In genomic region chr3:152056481-152056880, GRCh38 we compare ENCODE assay signal across 24 cellular contexts.
"Had no signal": no experiment of that assay in that cellular context is flagged by ENCODE, and none has a peak within 500 bp of the region (broad histone marks: within the 10 kb centered on the region; RNA-seq: fewer than 3 reads in every experiment).

No MANE protein-coding gene starts in this region.

- H3K4me1 ChIP-seq: parathyroid adenoma, prostate gland, right lobe of liver, thyroid gland, uterus had no signal

- H3K36me3 Mint-ChIP-seq: natural killer cell treated with Interleukin-12 subunit alpha and Interleukin-12 subunit beta and Interleukin-15 and Interleukin-18, amount 100 ng/mL, for 72 hours; stimulated activated effector memory CD8-positive, alpha-beta T cell treated with anti-CD3 and anti-CD28 coated beads, Interleukin-12 subunit alpha, Interleukin-12 subunit beta, amount 100 ng/mL, for 72 hours had no signal

- H3K9me3 ChIP-seq: esophagus muscularis mucosa, gastroesophageal sphincter, prostate gland, right lobe of liver, suprapubic skin, thyroid gland, upper lobe of left lung, uterus had no signal

- ATAC-seq: effector memory CD8-positive, alpha-beta T cell; gastroesophageal sphincter; left ventricle myocardium superior; natural killer cell treated with Interleukin-12 subunit alpha and Interleukin-12 subunit beta and Interleukin-15 and Interleukin-18, amount 100 ng/mL, for 72 hours; right lobe of liver; stimulated activated effector memory CD8-positive, alpha-beta T cell treated with anti-CD3 and anti-CD28 coated beads, Interleukin-12 subunit alpha, Interleukin-12 subunit beta, amount 100 ng/mL, for 72 hours; stimulated activated naive CD8-positive, alpha-beta T cell treated with anti-CD3 and anti-CD28 coated beads, Interleukin-15, Interleukin-2, amounts not matched to agents 100 U/mL and 50 U/mL, for 24 hours had no signal

- H3K27me3 ChIP-seq: esophagus muscularis mucosa, gastroesophageal sphincter, right lobe of liver, suprapubic skin, thyroid gland, upper lobe of left lung, uterus had no signal

- H3K27ac ChIP-seq: epithelial cell of prostate, esophagus muscularis mucosa, gastroesophageal sphincter, parathyroid adenoma, prostate gland, right lobe of liver, suprapubic skin, thyroid gland, upper lobe of left lung, uterus had no signal

- H3K79me2 ChIP-seq: parathyroid adenoma had no signal

- H3K9me3 Mint-ChIP-seq: dendritic cell treated with granulocyte-macrophage colony-stimulating factor and Interleukin-4, amounts not matched to agents 40 ng/mL and 50 ng/mL, for 4 days; effector memory CD8-positive, alpha-beta T cell; natural killer cell treated with Interleukin-12 subunit alpha and Interleukin-12 subunit beta and Interleukin-15 and Interleukin-18, amount 100 ng/mL, for 72 hours; stimulated activated effector memory CD8-positive, alpha-beta T cell treated with anti-CD3 and anti-CD28 coated beads, Interleukin-12 subunit alpha, Interleukin-12 subunit beta, amount 100 ng/mL, for 72 hours had no signal

- H3K4me1 Mint-ChIP-seq: stimulated activated effector memory CD8-positive, alpha-beta T cell treated with anti-CD3 and anti-CD28 coated beads, Interleukin-12 subunit alpha, Interleukin-12 subunit beta, amount 100 ng/mL, for 72 hours had no signal

- H2AFZ ChIP-seq: parathyroid adenoma had no signal

- H3K27ac Mint-ChIP-seq: dendritic cell treated with granulocyte-macrophage colony-stimulating factor and Interleukin-4, amounts not matched to agents 40 ng/mL and 50 ng/mL, for 4 days; effector memory CD8-positive, alpha-beta T cell; natural killer cell treated with Interleukin-12 subunit alpha and Interleukin-12 subunit beta and Interleukin-15 and Interleukin-18, amount 100 ng/mL, for 72 hours; stimulated activated effector memory CD8-positive, alpha-beta T cell treated with anti-CD3 and anti-CD28 coated beads, Interleukin-12 subunit alpha, Interleukin-12 subunit beta, amount 100 ng/mL, for 72 hours had no signal

- H3K4me3 ChIP-seq: esophagus muscularis mucosa, gastroesophageal sphincter, lung, prostate gland, right lobe of liver, suprapubic skin, thyroid gland, upper lobe of left lung, uterus had no signal

- H3K27me3 Mint-ChIP-seq: dendritic cell treated with granulocyte-macrophage colony-stimulating factor and Interleukin-4, amounts not matched to agents 40 ng/mL and 50 ng/mL, for 4 days had no signal

- H3K4me3 Mint-ChIP-seq: dendritic cell treated with granulocyte-macrophage colony-stimulating factor and Interleukin-4, amounts not matched to agents 40 ng/mL and 50 ng/mL, for 4 days; effector memory CD8-positive, alpha-beta T cell; natural killer cell treated with Interleukin-12 subunit alpha and Interleukin-12 subunit beta and Interleukin-15 and Interleukin-18, amount 100 ng/mL, for 72 hours; stimulated activated effector memory CD8-positive, alpha-beta T cell treated with anti-CD3 and anti-CD28 coated beads, Interleukin-12 subunit alpha, Interleukin-12 subunit beta, amount 100 ng/mL, for 72 hours had no signal

- DNase-seq: effector memory CD8-positive, alpha-beta T cell; glutamatergic neuron; left colon; left ventricle myocardium superior; mesenchymal stem cell; midbrain; retina; right lobe of liver; stimulated activated CD4-positive, alpha-beta T cell treated with anti-CD3 and anti-CD28 coated beads, Interleukin-4, amount 100 ng/mL, for 1 hour; stimulated activated CD8-positive, alpha-beta memory T cell treated with anti-CD3 and anti-CD28 coated beads, Interleukin-4, amount 100 ng/mL, for 48 hours; stimulated activated naive CD8-positive, alpha-beta T cell treated with anti-CD3 and anti-CD28 coated beads, Interleukin-15, Interleukin-2, amounts not matched to agents 100 U/mL and 50 U/mL, for 24 hours; thyroid gland; upper lobe of left lung; uterus had no signal

- H3K36me3 ChIP-seq: esophagus muscularis mucosa, gastroesophageal sphincter, prostate gland, right lobe of liver, suprapubic skin, thyroid gland, upper lobe of left lung, uterus had no signal
